1 cellular context compared by ENCODE assay signal in genomic region chr20:62693523-62693922, GRCh38.
TF ChIP-seq lines count a peak whose summit lies in the region.

No MANE protein-coding gene starts in this region.

TF ChIP-seq in IMR-90, 13 proteins besides CTCF, POLR2A, EP300 and RAD21:
- TF ChIP-seq MAZ (IDR thresholded peaks at IDR 0.05; ENCODE audit: borderline replicate concordance, low read depth, low read length) (no peak), FOS (IDR thresholded peaks at IDR 0.05; ENCODE audit: low read depth, low read length) (no peak)
